Comparison of ENCODE assay signal across 1 cellular context in genomic region chr11:10725907-10726253, GRCh38.
TF ChIP-seq lines count a peak whose summit lies in the region.

No MANE protein-coding gene starts in this region.

TF ChIP-seq in IMR-90, 13 proteins besides CTCF, POLR2A, EP300 and RAD21:
- TF ChIP-seq CHD1 (IDR thresholded peaks at IDR 0.05; ENCODE audit: low read depth, low read length) (no peak), RFX5 (IDR thresholded peaks at IDR 0.05; ENCODE audit: low read depth, low read length) (no peak), RCOR1 (IDR thresholded peaks at IDR 0.05; ENCODE audit: insufficient replicate concordance, low read length) (no peak), FOS (IDR thresholded peaks at IDR 0.05; ENCODE audit: low read depth, low read length) (no peak), MAFK (IDR thresholded peaks at IDR 0.05; ENCODE audit: low read depth, low read length) (no peak), CEBPB (IDR thresholded peaks at IDR 0.05; ENCODE audit: low read depth, low read length) (no peak), MAZ (IDR thresholded peaks at IDR 0.05; ENCODE audit: borderline replicate concordance, low read depth, low read length) (no peak), MXI1 (IDR thresholded peaks at IDR 0.05; ENCODE audit: borderline replicate concordance, low read depth, low read length) (no peak), NFE2L2 (IDR thresholded peaks at IDR 0.05; ENCODE audit: low read depth, low read length) (no peak), BHLHE40 (IDR thresholded peaks at IDR 0.05; ENCODE audit: low read depth, low read length) (no peak), SMC3 (IDR thresholded peaks at IDR 0.05; ENCODE audit: low read depth, low read length) (no peak)
- TF ChIP-seq, protein P1, sequence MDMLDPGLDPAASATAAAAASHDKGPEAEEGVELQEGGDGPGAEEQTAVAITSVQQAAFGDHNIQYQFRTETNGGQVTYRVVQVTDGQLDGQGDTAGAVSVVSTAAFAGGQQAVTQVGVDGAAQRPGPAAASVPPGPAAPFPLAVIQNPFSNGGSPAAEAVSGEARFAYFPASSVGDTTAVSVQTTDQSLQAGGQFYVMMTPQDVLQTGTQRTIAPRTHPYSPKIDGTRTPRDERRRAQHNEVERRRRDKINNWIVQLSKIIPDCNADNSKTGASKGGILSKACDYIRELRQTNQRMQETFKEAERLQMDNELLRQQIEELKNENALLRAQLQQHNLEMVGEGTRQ (IDR thresholded peaks at IDR 0.05; ENCODE audit: low read depth, low read length) = no peak
- TF ChIP-seq, protein P2, sequence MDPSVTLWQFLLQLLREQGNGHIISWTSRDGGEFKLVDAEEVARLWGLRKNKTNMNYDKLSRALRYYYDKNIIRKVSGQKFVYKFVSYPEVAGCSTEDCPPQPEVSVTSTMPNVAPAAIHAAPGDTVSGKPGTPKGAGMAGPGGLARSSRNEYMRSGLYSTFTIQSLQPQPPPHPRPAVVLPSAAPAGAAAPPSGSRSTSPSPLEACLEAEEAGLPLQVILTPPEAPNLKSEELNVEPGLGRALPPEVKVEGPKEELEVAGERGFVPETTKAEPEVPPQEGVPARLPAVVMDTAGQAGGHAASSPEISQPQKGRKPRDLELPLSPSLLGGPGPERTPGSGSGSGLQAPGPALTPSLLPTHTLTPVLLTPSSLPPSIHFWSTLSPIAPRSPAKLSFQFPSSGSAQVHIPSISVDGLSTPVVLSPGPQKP (IDR thresholded peaks at IDR 0.05; ENCODE audit: borderline replicate concordance, low read depth, low read length) = no peak
